Comparison of ENCODE assay signal across 22 cellular contexts in the genomic region with DNA sequence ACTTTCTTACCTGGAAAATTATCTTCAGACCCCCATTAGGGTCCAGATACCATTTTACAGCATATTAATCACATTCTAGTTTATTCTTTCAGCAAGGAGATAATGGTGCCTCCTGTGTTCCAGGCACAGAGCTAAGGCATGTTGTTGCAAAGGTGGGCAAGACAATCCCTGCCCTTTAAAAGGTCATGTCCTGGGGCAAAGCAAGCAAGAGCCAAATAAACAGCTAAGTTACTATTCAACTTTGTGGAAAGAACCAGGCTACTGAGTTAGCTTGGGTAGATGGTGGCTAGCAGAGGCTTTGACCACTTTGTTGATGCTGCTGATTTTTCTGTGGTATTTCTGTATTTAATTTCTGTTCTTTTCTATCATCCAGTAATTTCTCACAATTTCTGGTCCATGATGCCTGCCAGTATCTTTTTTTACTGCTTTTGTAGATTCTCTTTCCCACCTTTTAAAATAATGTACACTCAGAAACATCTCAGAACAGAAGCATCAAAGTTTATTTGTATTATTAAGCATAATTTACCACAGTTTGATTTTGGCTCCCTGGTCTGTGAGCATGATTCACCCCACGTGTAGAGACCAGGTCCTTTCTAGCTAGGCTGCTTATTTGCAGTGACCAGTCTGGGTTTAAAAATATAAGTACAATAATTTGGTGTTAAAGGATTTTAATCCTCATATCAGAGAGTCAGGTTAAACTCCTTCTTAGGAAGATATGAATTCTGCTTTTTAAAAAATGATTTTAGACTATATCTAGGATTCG.
DNase-seq lines count a peak whose midpoint lies in the region; ATAC-seq, FAIRE-seq and TF ChIP-seq lines count a peak whose summit lies in the region.
"Had no signal": no experiment of that assay in that cellular context is flagged by ENCODE, and none has a peak within 500 bp of the region (broad histone marks: within the 10 kb centered on the region; RNA-seq: fewer than 3 reads in every experiment).

No MANE protein-coding gene starts in this region.

- H4K8ac ChIP-seq in mesenchymal stem cell (ENCODE audit: low read length), result no peak overlapping the region

- POLR2A ChIA-PET in A549 (lab: Yijun Ruan, JAX) (no interaction called here), GM12878 (lab: Charles Lee) (no interaction called here)

- SMC1A ChIA-PET in GM12878 (lab: Charles Lee; ENCODE audit: uncharacterized antibody, unreplicated experiment), result interaction anchor here (1.8 kb wide), 1 partner anchor 8 kb away, joined by 5 read pairs; no protein-coding TSS in a partner anchor

- no peak overlapping the region for H2BK5ac ChIP-seq in mesenchymal stem cell (ENCODE audit: low read depth, low read length, poor library complexity, severe bottlenecking)

- H3K4me1 ChIP-seq in A549, result peaks cover 68% of the 10 kb centered on the region
- H3K4me1 ChIP-seq in GM12878 (ENCODE audit: control insufficient read depth, insufficient read depth, low read length), result no peaks in the 10 kb centered on the region; the same call in 1 of the 2 replicates
- H3K4me1 ChIP-seq in mesenchymal stem cell (ENCODE audit: control insufficient read depth, insufficient read depth, low read depth, low read length), result peaks cover 4% of the 10 kb centered on the region
- H3K4me1 ChIP-seq: gastroesophageal sphincter had no signal

- RAD21 ChIA-PET in GM12878 (lab: Charles Lee; ENCODE audit: unreplicated experiment), result no interaction called here

- H3K4ac ChIP-seq in mesenchymal stem cell (ENCODE audit: low read depth in 1 of 2, low read length in 2 of 2), result no peak overlapping the region

- DNase-seq in A549 (ENCODE audit: low read depth in 1 of 2, low spot score in 1 of 2) (peak in 1 of 2 experiments; percentile 45), M059J (ENCODE audit: low read depth) (peak; percentile 25), GM12878 (ENCODE audit: low read depth, low spot score) (no peak), mesenchymal stem cell (no peak), NCI-H2227 (lab: John Stamatoyannopoulos, UW; ENCODE audit: unreplicated experiment) (no peak), NCI-H1105 (lab: John Stamatoyannopoulos, UW) (no peak), NCI-H510A treated with DMSO at 0.1 percent for 48 hours (lab: John Stamatoyannopoulos, UW) (no peak), NCI-H2081 treated with DMSO at 0.1 percent for 48 hours (lab: John Stamatoyannopoulos, UW) (no peak)
- DNase-seq: activated naive CD4-positive, alpha-beta T cell treated with anti-CD3 and anti-CD28 coated beads for 36 hours; activated T-cell treated with anti-CD3 and anti-CD28 coated beads, Interleukin-2, amount 50 U/mL, for 72 hours; amygdala; C1 segment of cervical spinal cord; H9; NCI-H1694; NCI-H69; nucleus accumbens; substantia nigra had no signal

- H2AFZ ChIP-seq in GM12878 (ENCODE audit: control insufficient read depth, low read depth, low read length) (no peak overlapping the region), mesenchymal stem cell (ENCODE audit: low read depth, low read length) (no peak overlapping the region)

- TF ChIP-seq RAD21 in A549 (conservative IDR thresholded peaks at IDR 0.05 in 1 of 2, IDR thresholded peaks at IDR 0.05 in 1 of 2), result no peak
- TF ChIP-seq RAD21 in GM12878 (IDR thresholded peaks at IDR 0.05; ENCODE audit: insufficient read depth, low read depth, low read length), result no peak

- no peaks in the 10 kb centered on the region for H3K36me3 ChIP-seq in GM12878 (ENCODE audit: control insufficient read depth in 2 of 2, insufficient read depth in 2 of 2, low read length in 1 of 2)
- no peaks in the 10 kb centered on the region for H3K36me3 ChIP-seq in mesenchymal stem cell (ENCODE audit: control insufficient read depth in 1 of 2, insufficient read depth in 2 of 2, low read depth in 1 of 2, low read length in 2 of 2)
- H3K36me3 ChIP-seq: gastroesophageal sphincter, right atrium auricular region had no signal

- CTCF ChIA-PET in A549 (lab: Yijun Ruan, JAX) (interaction anchor here (1.0 to 1.5 kb wide), 2 partner anchors 13 to 36 kb away, joined by 3 to 4 read pairs; no protein-coding TSS in a partner anchor), GM12878 (lab: Yijun Ruan, JAX) (interaction anchor here (0.6 to 2.6 kb wide), 5 partner anchors 8 to 381 kb away, joined by 3 to 7 read pairs (median 6); no protein-coding TSS in a partner anchor)

- no peak overlapping the region for H2BK120ac ChIP-seq in mesenchymal stem cell (ENCODE audit: low read depth, low read length)

- H3K79me2 ChIP-seq in GM12878 (ENCODE audit: control insufficient read depth, insufficient read depth, low read length), result no peaks in the 10 kb centered on the region

- H3K23ac ChIP-seq in mesenchymal stem cell (ENCODE audit: low read length in 2 of 2), result no peak overlapping the region

- H3K4me3 ChIP-seq in A549 (no peak overlapping the region), GM12878 (no peak overlapping the region), mesenchymal stem cell (ENCODE audit: insufficient read depth in 1 of 2, low read depth in 1 of 2, low read length in 2 of 2) (no peak overlapping the region)
- H3K4me3 ChIP-seq: gastroesophageal sphincter, lung, right atrium auricular region had no signal

- no TSS peak for BruUV-seq in GM12878 (replicated peaks; lab: Mats Ljungman, UMichigan)

- FAIRE-seq in A549 (lab: Jason Lieb, UNC) (peak; percentile 87), GM12878 (lab: Jason Lieb, UNC) (peak; percentile 72)
- FAIRE-seq: TTC549 had no signal

- TF ChIP-seq EP300 in A549 (IDR thresholded peaks at IDR 0.05) (no peak), GM12878 (IDR thresholded peaks at IDR 0.05; ENCODE audit: borderline replicate concordance in 1 of 2, control insufficient read depth in 1 of 2, low read depth in 2 of 2, low read length in 2 of 2) (no peak)

- H3K4me2 ChIP-seq in A549 (peak overlapping the region; percentile 59), GM12878 (ENCODE audit: control insufficient read depth, insufficient read depth) (no peak overlapping the region), mesenchymal stem cell (ENCODE audit: low read length, poor library complexity, severe bottlenecking) (no peak overlapping the region)

- in situ Hi-C loops in GM12878 (cut with MboI), result no loop called here

- no peak overlapping the region for H4K91ac ChIP-seq in mesenchymal stem cell (ENCODE audit: low read length)

- H2BK15ac ChIP-seq in mesenchymal stem cell (ENCODE audit: low read depth, poor library complexity, severe bottlenecking), result no peak overlapping the region

- peak overlapping the region; percentile 87 to 91 for H3K27ac ChIP-seq in A549
- no peak overlapping the region for H3K27ac ChIP-seq in GM12878 (ENCODE audit: control insufficient read depth, insufficient read depth)
- H3K27ac ChIP-seq in mesenchymal stem cell (ENCODE audit: low read length, poor library complexity, severe bottlenecking), result peak overlapping the region; percentile 38
- H3K27ac ChIP-seq: gastroesophageal sphincter had no signal

- H3K79me1 ChIP-seq in mesenchymal stem cell (replicated peaks; ENCODE audit: low read length, poor library complexity, severe bottlenecking), result peaks cover 2% of the 10 kb centered on the region

- no peak overlapping the region for H2AK5ac ChIP-seq in mesenchymal stem cell (ENCODE audit: low read length, severe bottlenecking)

- H3K27me3 ChIP-seq in GM12878 (replicated peaks in 1 of 2; ENCODE audit: control insufficient read depth in 2 of 2, insufficient read depth in 2 of 2, low read length in 1 of 2) (no peaks in the 10 kb centered on the region), mesenchymal stem cell (ENCODE audit: control insufficient read depth in 1 of 2, insufficient read depth in 1 of 2, low read length in 2 of 2) (no peaks in the 10 kb centered on the region)
- H3K27me3 ChIP-seq: gastroesophageal sphincter, right atrium auricular region had no signal

- TF ChIP-seq CTCF in A549 (IDR thresholded peaks at IDR 0.05) (no peak), GM12878 (IDR thresholded peaks at IDR 0.05 in 2 of 3, conservative IDR thresholded peaks at IDR 0.05 in 1 of 3; ENCODE audit: control insufficient read depth in 2 of 3, extremely low read depth in 1 of 3, insufficient read depth in 1 of 3, low read depth in 3 of 3, low read length in 3 of 3) (no peak)

- H3K14ac ChIP-seq in mesenchymal stem cell (ENCODE audit: low read length in 2 of 2), result no peak overlapping the region

- 38% methylated on average over 2 of the region's 2 CpGs for WGBS in A549 (ENCODE audit: missing lambda C conversion rate)
- WGBS in GM12878 (ENCODE audit: insufficient coverage, insufficient replicate concordance, low lambda C conversion rate, missing lambda C conversion rate), result 96% methylated on average over 2 of the region's 2 CpGs
- 90% methylated on average over 2 of the region's 2 CpGs for WGBS in mesenchymal stem cell

- peak overlapping the region in 1 of 2 experiments; percentile 5 for H3K18ac ChIP-seq in mesenchymal stem cell (ENCODE audit: low read depth in 1 of 2, low read length in 2 of 2)

- ATAC-seq in A549, result peak in 1 of 2 experiments; percentile 9; a peak in 1 of 6 replicates
- ATAC-seq in GM12878, result no peak
- ATAC-seq: activated T-cell treated with anti-CD3 and anti-CD28 coated beads, Interleukin-2, amount 50 U/mL, for 72 hours; gastroesophageal sphincter; Right ventricle myocardium inferior had no signal

- no peak for TF ChIP-seq POLR2A in A549 (IDR thresholded peaks at IDR 0.05; ENCODE audit: low read length)
- TF ChIP-seq POLR2A in GM12878 (IDR thresholded peaks at IDR 0.05; ENCODE audit: low read depth, low read length), result no peak

- no peak overlapping the region for H3K9ac ChIP-seq in GM12878 (ENCODE audit: control insufficient read depth, insufficient read depth, low read length)
- peak overlapping the region; percentile 11 for H3K9ac ChIP-seq in mesenchymal stem cell (ENCODE audit: low read length)

- H4K20me1 ChIP-seq in GM12878 (ENCODE audit: control insufficient read depth, insufficient read depth), result no peaks in the 10 kb centered on the region

- H3K9me3 ChIP-seq in A549, result peaks cover 9% of the 10 kb centered on the region
- peaks cover 2% of the 10 kb centered on the region; the same call in 2 of the 3 replicates for H3K9me3 ChIP-seq in GM12878 (replicated peaks; ENCODE audit: control insufficient read depth, insufficient read depth, low read length)
- no peaks in the 10 kb centered on the region for H3K9me3 ChIP-seq in mesenchymal stem cell (ENCODE audit: control insufficient read depth, low read length)
- H3K9me3 ChIP-seq: gastroesophageal sphincter, right atrium auricular region had no signal

- intact Hi-C loops in GM12878 (cut with micrococcal nuclease; ENCODE audit: unreplicated experiment), result no loop called here

- no peak overlapping the region for H2BK12ac ChIP-seq in mesenchymal stem cell (ENCODE audit: low read length in 2 of 2)

TF ChIP-seq in A549, 52 proteins besides CTCF, POLR2A, EP300 and RAD21 (continues in another document):
- no peak for TF ChIP-seq POLR2AphosphoS2 (conservative IDR thresholded peaks at IDR 0.05; ENCODE audit: low read length)

TF ChIP-seq in GM12878, 131 proteins besides CTCF, POLR2A, EP300 and RAD21 (continues in another document):
- no peak for TF ChIP-seq YBX1 (IDR thresholded peaks at IDR 0.05)
- no peak for TF ChIP-seq CREB1 (IDR thresholded peaks at IDR 0.05; ENCODE audit: low read depth)
- no peak for TF ChIP-seq SIX5 (IDR thresholded peaks at IDR 0.05; ENCODE audit: low read depth, low read length, severe bottlenecking)
- TF ChIP-seq CBFB (IDR thresholded peaks at IDR 0.05; ENCODE audit: low read depth), result no peak

Comparison
In these comparisons a context has a peak if more than half of its experiments do, and no peak if none do; other contexts are left out.
1. Of the 24 proteins assayed by ChIP-seq in both GM12878 and A549: peak only in GM12878: none; only in A549: MAX; in both: none; in neither: 23.